Comparison of ENCODE assay signal across 27 cellular contexts in the genomic region with DNA sequence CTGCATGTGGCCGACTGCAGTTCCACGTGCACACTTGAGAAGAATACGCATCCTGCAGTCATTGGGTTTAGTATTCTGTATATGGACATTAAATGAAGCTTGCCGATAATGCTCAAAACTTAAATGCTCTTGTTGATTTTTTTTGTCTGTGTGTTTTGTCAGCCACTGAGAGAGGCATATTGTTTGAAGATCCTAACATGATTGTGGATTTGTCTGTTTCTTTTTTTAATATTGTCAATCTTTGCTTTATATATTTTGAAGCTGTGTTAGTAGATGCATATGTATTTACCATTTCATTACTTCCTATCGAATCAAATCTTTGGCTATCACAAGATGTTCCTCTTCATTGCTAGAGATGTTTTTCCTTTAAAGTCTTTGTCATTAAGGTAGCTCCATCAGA.
"Had no signal": no experiment of that assay in that cellular context is flagged by ENCODE, and none has a peak within 500 bp of the region (broad histone marks: within the 10 kb centered on the region; RNA-seq: fewer than 3 reads in every experiment).

No MANE protein-coding gene starts in this region.

- H3K36me3 ChIP-seq: stomach, suprapubic skin, thoracic aorta, thyroid gland, tibial artery, tibial nerve, transverse colon, upper lobe of left lung, upper lobe of right lung, uterus, vagina had no signal

- FAIRE-seq: urothelium cell line had no signal

- H3K4me1 ChIP-seq: suprapubic skin, thyroid gland, upper lobe of right lung, uterus had no signal

- H3K27me3 ChIP-seq: stomach, suprapubic skin, testis, thyroid gland, transverse colon, upper lobe of left lung, upper lobe of right lung, uterus, vagina had no signal

- H3K4me3 ChIP-seq: stomach, suprapubic skin, testis, thoracic aorta, thyroid gland, tibial artery, tibial nerve, transverse colon, upper lobe of left lung, upper lobe of right lung, uterus, vagina had no signal

- ATAC-seq: stimulated activated effector memory CD8-positive, alpha-beta T cell treated with anti-CD3 and anti-CD28 coated beads, Interleukin-12 subunit alpha, Interleukin-12 subunit beta, amount 100 ng/mL, for 72 hours; stimulated activated memory B cell treated with anti-CD40 and anti-IgM and Interleukin-4, amounts not matched to agents 10 μg/mL and 1 μg/mL and 100 μg/mL, for 72 hours; stimulated activated naive B cell treated with anti-CD40 and anti-IgM and Interleukin-4, amounts not matched to agents 10 μg/mL and 1 μg/mL and 100 μg/mL, for 72 hours; stimulated activated naive CD8-positive, alpha-beta T cell treated with anti-CD3 and anti-CD28 coated beads, Interleukin-15, amount 100 ng/mL, for 72 hours; stimulated activated naive CD8-positive, alpha-beta T cell treated with anti-CD3 and anti-CD28 coated beads, Interleukin-15, Interleukin-2, amounts not matched to agents 100 U/mL and 50 U/mL, for 24 hours; upper lobe of right lung had no signal

- DNase-seq: stimulated activated CD4-positive, alpha-beta T cell treated with anti-CD3 and anti-CD28 coated beads, Interleukin-2, amount 100 ng/mL, for 48 hours; stimulated activated CD4-positive, alpha-beta T cell treated with anti-CD3 and anti-CD28 coated beads, Interleukin-4, amount 100 ng/mL, for 1 hour; stimulated activated CD4-positive, alpha-beta T cell treated with anti-CD3 and anti-CD28 coated beads, Interleukin-4, amount 100 ng/mL, for 24 hours; stimulated activated CD4-positive, alpha-beta T cell treated with anti-CD3 and anti-CD28 coated beads, Interleukin-4, amount 100 ng/mL, for 4 hours; stimulated activated CD8-positive, alpha-beta memory T cell treated with anti-CD3 and anti-CD28 coated beads, Interleukin-4, amount 100 ng/mL, for 48 hours; stimulated activated naive B cell treated with anti-CD40 and anti-IgM and Interleukin-4, amounts not matched to agents 10 μg/mL and 1 μg/mL and 100 μg/mL, for 72 hours; stimulated activated naive CD4-positive, alpha-beta T cell; stimulated activated naive CD4-positive, alpha-beta T cell treated with Interleukin-2 at 50 U/mL for 16 hours; stimulated activated naive CD8-positive, alpha-beta T cell treated with anti-CD3 and anti-CD28 coated beads, Interleukin-15, amount 100 ng/mL, for 72 hours; stimulated activated naive CD8-positive, alpha-beta T cell treated with anti-CD3 and anti-CD28 coated beads, Interleukin-15, Interleukin-2, amounts not matched to agents 100 U/mL and 50 U/mL, for 24 hours; stomach; substantia nigra; testis; thyroid gland; tibial artery; transverse colon; trophoblast cell; upper lobe of left lung; uterus had no signal

- H3K9me3 ChIP-seq: stomach, suprapubic skin, testis, thyroid gland, transverse colon, upper lobe of left lung, upper lobe of right lung, uterus, vagina had no signal

- H3K27ac ChIP-seq: stomach, suprapubic skin, testis, thoracic aorta, thyroid gland, tibial artery, tibial nerve, transverse colon, upper lobe of left lung, upper lobe of right lung, uterus, vagina had no signal
